In the genomic region with DNA sequence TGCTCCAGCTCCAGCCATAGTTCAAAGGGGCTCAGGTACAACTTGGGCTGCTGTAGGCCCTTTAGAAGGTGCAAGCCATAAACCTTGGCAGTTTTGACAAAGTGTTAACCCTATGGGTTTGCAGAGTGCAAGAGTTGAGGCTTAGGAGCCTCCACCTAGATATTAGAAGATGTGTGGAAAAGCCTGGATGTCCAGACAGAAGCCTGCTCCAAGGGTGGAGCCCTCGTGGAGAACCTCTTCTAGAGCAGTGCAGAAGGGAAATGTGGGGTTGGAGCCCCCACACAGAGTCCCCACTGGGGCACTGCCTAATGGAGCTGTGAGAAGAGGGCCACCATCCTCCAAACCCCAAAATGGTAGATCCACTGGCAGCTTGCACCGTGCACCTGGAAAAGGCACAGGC, we compare ENCODE assay signal across 11 cellular contexts.
"Had no signal": no experiment of that assay in that cellular context is flagged by ENCODE, and none has a peak within 500 bp of the region (broad histone marks: within the 10 kb centered on the region; RNA-seq: fewer than 3 reads in every experiment).

No MANE protein-coding gene starts in this region.

- DNase-seq: GM23248, GOT3, H7, H9, HCEC 1CT, HFFc6 had no signal

- ATAC-seq: GM23338, HCT116 had no signal

- H3K27ac Mint-ChIP-seq: GM23338, H9, HFFc6 had no signal

- H3K4me1 ChIP-seq: HAP-1 had no signal

- H3K36me3 ChIP-seq: HAP-1 had no signal

- H3K4me2 ChIP-seq: GM23338 had no signal

- H3K4me3 Mint-ChIP-seq: GM23338, H9, HFFc6 had no signal

- FAIRE-seq: H1, H54 had no signal

- H3K9me3 Mint-ChIP-seq: HFFc6 had no signal

- H3K4me3 ChIP-seq: GM23248, GM23338, HAP-1 had no signal

- H3K9ac ChIP-seq: GM23248 had no signal

- H3K27ac ChIP-seq: GM23248 had no signal
